Comparison of ENCODE assay signal across 2 cellular contexts in genomic region chr7:74756673-74757072, GRCh38. TPM values are rescaled to one million over a fixed set of nuclear protein-coding genes. Genes with fewer than 3 reads are reported as not detected.
"Had no signal": no experiment of that assay in that cellular context is flagged by ENCODE, and none has a peak within 500 bp of the region (broad histone marks: within the 10 kb centered on the region; RNA-seq: fewer than 3 reads in every experiment).

No MANE protein-coding gene starts in this region.

RNA-seq across cellular contexts. Expression of gene NCF1, which starts 17.1 kb away (rescaled TPM):
- total RNA-seq: activated CD4-positive, alpha-beta T cell treated with anti-CD3 and anti-CD28 coated beads, Interleukin-2, amount 10 ng/mL, durations not matched to agents 24 days and 14 days; astrocyte had no signal
